ENCODE assay signal across 1 cellular context in genomic region chr17:19270951-19271611, GRCh38.
TF ChIP-seq lines count a peak whose summit lies in the region.

No MANE protein-coding gene starts in this region.

TF ChIP-seq in K562, 482 proteins besides CTCF, POLR2A, EP300 and RAD21 (continued from another document and continues in another):
- TF ChIP-seq L3MBTL2 (IDR thresholded peaks at IDR 0.05) (peak; percentile 50; the same call in 1 of the 2 replicates), RCOR1 (IDR thresholded peaks at IDR 0.05; ENCODE audit: borderline replicate concordance in 1 of 2, low read depth in 2 of 2, low read length in 2 of 2) (0 out of 4 replicates have a peak, but pooled peaks of 1 of the 2 experiments have one; percentile 18), ZFP36 (IDR thresholded peaks at IDR 0.05; ENCODE audit: low read depth, low read length, partially characterized antibody) (no peak), CREM (IDR thresholded peaks at IDR 0.05; ENCODE audit: low read depth) (peak; percentile 60), PKNOX1 (IDR thresholded peaks at IDR 0.05) (peak; percentile 93), NFIX (CRISPR knock-in tag; IDR thresholded peaks at IDR 0.05; ENCODE audit: low read depth) (no peak), ATF1 (CRISPR knock-in tag; IDR thresholded peaks at IDR 0.05) (no peak), ATF1 (tag; IDR thresholded peaks at IDR 0.05) (peak; percentile 42; the same call in 1 of the 2 replicates), KDM2B (CRISPR knock-in tag; IDR thresholded peaks at IDR 0.05) (no peak), CBFA2T3 (IDR thresholded peaks at IDR 0.05) (peak; percentile 94), CREB1 (IDR thresholded peaks at IDR 0.05) (0 out of 2 replicates have a peak, but pooled peaks have one; percentile 30), CREB1 (CRISPR knock-in tag; IDR thresholded peaks at IDR 0.05) (no peak), RBBP5 (IDR thresholded peaks at IDR 0.05; ENCODE audit: borderline replicate concordance, insufficient read depth, low read length, poor library complexity, severe bottlenecking) (no peak), ESRRB (CRISPR knock-in tag; IDR thresholded peaks at IDR 0.05; ENCODE audit: borderline replicate concordance) (no peak), MYNN (IDR thresholded peaks at IDR 0.05) (0 out of 2 replicates have a peak, but pooled peaks have one; percentile 25), MYNN (CRISPR knock-in tag; IDR thresholded peaks at IDR 0.05) (no peak), CC2D1A (IDR thresholded peaks at IDR 0.05) (peak; percentile 61; the same call in 1 of the 2 replicates), GATA2 (CRISPR knock-in tag; IDR thresholded peaks at IDR 0.05) (peak; percentile 67), MECOM (CRISPR knock-in tag; IDR thresholded peaks at IDR 0.05) (no peak), ARID1B (IDR thresholded peaks at IDR 0.05) (peak; percentile 88), ZSCAN32 (CRISPR knock-in tag; IDR thresholded peaks at IDR 0.05) (no peak), TRIM24 (IDR thresholded peaks at IDR 0.05) (peak; percentile 71 to 73), NCOR1 (IDR thresholded peaks at IDR 0.05) (peak; percentile 86), SMAD4 (CRISPR knock-in tag; conservative IDR thresholded peaks at IDR 0.05) (0 out of 2 replicates have a peak, but pooled peaks have one; percentile 33), GABPA (tag; conservative IDR thresholded peaks at IDR 0.05; ENCODE audit: low read depth) (peak; percentile 49; the same call in 1 of the 2 replicates), NFIC (IDR thresholded peaks at IDR 0.05) (peak; percentile 71), E2F6 (IDR thresholded peaks at IDR 0.05; ENCODE audit: borderline replicate concordance in 1 of 2, extremely low read depth in 1 of 2, insufficient read depth in 1 of 2, insufficient read length in 1 of 2, low read depth in 1 of 2, low read length in 1 of 2, poor library complexity in 1 of 2, severe bottlenecking in 1 of 2) (peak in 1 of 2 experiments; percentile 4), PHB2 (IDR thresholded peaks at IDR 0.05; ENCODE audit: low read depth) (0 out of 2 replicates have a peak, but pooled peaks have one; percentile 30), PCBP1 (IDR thresholded peaks at IDR 0.05; ENCODE audit: low read depth, low read length, poor library complexity, severe bottlenecking) (no peak), NFATC3 (IDR thresholded peaks at IDR 0.05) (no peak), JUNB (CRISPR knock-in tag; conservative IDR thresholded peaks at IDR 0.05) (no peak), ZNF449 (CRISPR knock-in tag; IDR thresholded peaks at IDR 0.05) (no peak), RBM25 (IDR thresholded peaks at IDR 0.05; ENCODE audit: low read depth, low read length, severe bottlenecking) (peak; percentile 32), KLF16 (IDR thresholded peaks at IDR 0.05) (peak; percentile 22; the same call in 1 of the 2 replicates), VEZF1 (CRISPR knock-in tag; IDR thresholded peaks at IDR 0.05) (peak; percentile 71), MTA2 (IDR thresholded peaks at IDR 0.05; ENCODE audit: low read depth) (peak; percentile 60), ATF4 (CRISPR knock-in tag; IDR thresholded peaks at IDR 0.05) (no peak), ZBTB1 (CRISPR knock-in tag; IDR thresholded peaks at IDR 0.05; ENCODE audit: borderline replicate concordance, low read depth) (no peak), FOXM1 (IDR thresholded peaks at IDR 0.05; ENCODE audit: low read depth) (0 out of 2 replicates have a peak, but pooled peaks have one; percentile 34), FOXM1 (CRISPR knock-in tag; IDR thresholded peaks at IDR 0.05; ENCODE audit: low read depth) (no peak), MCM3 (IDR thresholded peaks at IDR 0.05) (no peak), POLR2AphosphoS5 (IDR thresholded peaks at IDR 0.05; ENCODE audit: control insufficient read depth, insufficient read depth, low read depth, low read length) (peak; percentile 72), TCF7 (IDR thresholded peaks at IDR 0.05; ENCODE audit: borderline replicate concordance) (no peak), ZNF324 (CRISPR knock-in tag; IDR thresholded peaks at IDR 0.05) (peak; percentile 70), HMGXB4 (CRISPR knock-in tag; IDR thresholded peaks at IDR 0.05) (no peak), CBFA2T2 (conservative IDR thresholded peaks at IDR 0.05) (peak; percentile 90), NFE2L1 (tag; IDR thresholded peaks at IDR 0.05; ENCODE audit: borderline replicate concordance, low read depth) (no peak), SPI1 (IDR thresholded peaks at IDR 0.05; ENCODE audit: borderline replicate concordance, low read depth, low read length) (peak; percentile 78; the same call in 1 of the 2 replicates), MEIS2 (IDR thresholded peaks at IDR 0.05; ENCODE audit: partially characterized antibody) (peak; percentile 77), ZMIZ1 (IDR thresholded peaks at IDR 0.05; ENCODE audit: low read depth in 2 of 2, low read length in 2 of 2) (0 out of 4 replicates have a peak, but pooled peaks of 1 of the 2 experiments have one; percentile 21), CXXC5 (CRISPR knock-in tag; IDR thresholded peaks at IDR 0.05) (no peak), MNT (conservative IDR thresholded peaks at IDR 0.05) (peak in 1 of 2 experiments; percentile 38; a peak in 1 of 4 replicates), JUN (IDR thresholded peaks at IDR 0.05; ENCODE audit: borderline replicate concordance, low read depth, low read length) (no peak), JUN (CRISPR knock-in tag; IDR thresholded peaks at IDR 0.05; ENCODE audit: borderline replicate concordance) (no peak), ZNF584 (CRISPR knock-in tag; IDR thresholded peaks at IDR 0.05; ENCODE audit: low read depth) (no peak), FOXK2 (conservative IDR thresholded peaks at IDR 0.05 in 1 of 2, IDR thresholded peaks at IDR 0.05 in 1 of 2; ENCODE audit: low read depth in 2 of 2) (0 out of 4 replicates have a peak, but pooled peaks have one; percentile 27 to 37), DPF2 (IDR thresholded peaks at IDR 0.05) (peak; percentile 77), TAL1 (IDR thresholded peaks at IDR 0.05) (peak; percentile 89), KAT2B (IDR thresholded peaks at IDR 0.05; ENCODE audit: low read depth, low read length) (no peak), MAX (CRISPR knock-in tag; IDR thresholded peaks at IDR 0.05) (peak; percentile 33; the same call in 1 of the 2 replicates), TCF15 (CRISPR knock-in tag; IDR thresholded peaks at IDR 0.05) (no peak), TEAD4 (IDR thresholded peaks at IDR 0.05; ENCODE audit: low read length) (peak; percentile 85), TEAD4 (CRISPR knock-in tag; IDR thresholded peaks at IDR 0.05; ENCODE audit: borderline replicate concordance) (no peak), MED1 (CRISPR knock-in tag; IDR thresholded peaks at IDR 0.05; ENCODE audit: borderline replicate concordance) (no peak), ZNF561 (CRISPR knock-in tag; conservative IDR thresholded peaks at IDR 0.05) (no peak)
